Comparison of ENCODE assay signal across 21 cellular contexts in the genomic region with DNA sequence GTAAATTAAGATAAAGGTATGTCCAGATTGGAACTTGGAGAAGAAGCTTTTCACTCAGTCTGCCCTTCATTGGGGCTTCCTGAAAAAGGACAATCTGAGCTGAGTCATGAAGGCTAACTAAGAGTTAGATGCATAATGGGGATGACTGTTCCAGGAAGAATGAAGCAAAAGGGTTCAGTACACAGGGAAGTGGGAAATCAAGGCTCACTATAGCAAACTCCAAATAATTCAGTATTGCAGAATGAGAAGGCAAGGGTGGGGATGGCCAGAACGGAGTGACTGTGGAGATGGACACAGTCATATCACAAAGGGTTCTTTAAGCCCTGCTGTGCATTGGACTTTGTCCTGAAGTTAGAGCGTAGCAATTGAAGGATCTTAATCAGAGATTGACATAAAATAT.
DNase-seq lines count a peak whose midpoint lies in the region; ATAC-seq and TF ChIP-seq lines count a peak whose summit lies in the region.
"Had no signal": no experiment of that assay in that cellular context is flagged by ENCODE, and none has a peak within 500 bp of the region (broad histone marks: within the 10 kb centered on the region; RNA-seq: fewer than 3 reads in every experiment).

No MANE protein-coding gene starts in this region.

- H3K4me3 ChIP-seq in AG10803 (ENCODE audit: low read length) (no peak overlapping the region), choroid plexus epithelial cell (ENCODE audit: low read depth, low read length) (no peak overlapping the region), kidney epithelial cell (ENCODE audit: low read depth, low read length) (no peak overlapping the region), mesendoderm (ENCODE audit: low read length) (no peak overlapping the region)
- H3K4me3 ChIP-seq: BLaER1, Peyer's patch had no signal

- peaks cover 9% of the 10 kb centered on the region for H3K36me3 Mint-ChIP-seq in activated T-cell treated with anti-CD3 and anti-CD28 coated beads, Interleukin-2, amount 50 U/mL, for 24 hours (ENCODE audit: low read depth)

- H3K27me3 Mint-ChIP-seq in activated T-cell treated with anti-CD3 and anti-CD28 coated beads, Interleukin-2, amount 50 U/mL, for 24 hours = no peaks in the 10 kb centered on the region
- H3K27me3 Mint-ChIP-seq: activated naive CD8-positive, alpha-beta T cell; naive thymus-derived CD4-positive, alpha-beta T cell; type B pancreatic cell had no signal

- H2AK5ac ChIP-seq in mesendoderm (ENCODE audit: low read length) = no peak overlapping the region

- no peak overlapping the region for H3K27ac Mint-ChIP-seq in activated T-cell treated with anti-CD3 and anti-CD28 coated beads, Interleukin-2, amount 50 U/mL, for 24 hours
- H3K27ac Mint-ChIP-seq: activated naive CD8-positive, alpha-beta T cell; naive thymus-derived CD4-positive, alpha-beta T cell; type B pancreatic cell had no signal

- no peak overlapping the region for H3K4me2 ChIP-seq in mesendoderm (ENCODE audit: low read length)
- H3K4me2 ChIP-seq: BLaER1 had no signal

- DNase-seq in AG10803 (ENCODE audit: low read depth) (peak; percentile 69), M059J (ENCODE audit: low read depth) (peak; percentile 80), choroid plexus epithelial cell (ENCODE audit: low read depth) (peak; percentile 40), kidney epithelial cell (ENCODE audit: low read depth) (peak; percentile 42), mesendoderm (no peak)
- no peak for DNase-seq in activated T-cell treated with anti-CD3 and anti-CD28 coated beads, Interleukin-2, amount 50 U/mL, for 24 hours
- no peak for DNase-seq in stimulated activated CD8-positive, alpha-beta memory T cell treated with anti-CD3 and anti-CD28 coated beads, Interleukin-4, amount 100 ng/mL, for 48 hours
- DNase-seq: activated T-cell treated with anti-CD3 and anti-CD28 coated beads for 4 hours; cortex of kidney; GOT3; naive thymus-derived CD4-positive, alpha-beta T cell; NCI-H187 treated with DMSO at 0.1 percent for 48 hours; NCI-H524 treated with DMSO at 0.1 percent for 48 hours; stimulated activated CD4-positive, alpha-beta T cell treated with anti-CD3 and anti-CD28 coated beads, Interleukin-2, amount 100 ng/mL, for 48 hours; T-helper 2 cell had no signal

- no peaks in the 10 kb centered on the region for H3K79me2 ChIP-seq in mesendoderm (ENCODE audit: control insufficient read depth, insufficient read depth, low read length)

- H3K4me1 ChIP-seq in mesendoderm (ENCODE audit: control insufficient read depth, low read depth, low read length) = no peaks in the 10 kb centered on the region
- H3K4me1 ChIP-seq: BLaER1, Peyer's patch had no signal

- no peak overlapping the region for H3K18ac ChIP-seq in mesendoderm (ENCODE audit: low read length)

- H2BK15ac ChIP-seq in mesendoderm (replicated peaks; ENCODE audit: low read depth) = no peak overlapping the region

- no peak overlapping the region for H4K8ac ChIP-seq in mesendoderm (ENCODE audit: low read depth, low read length)

- H3K4me3 Mint-ChIP-seq in activated T-cell treated with anti-CD3 and anti-CD28 coated beads, Interleukin-2, amount 50 U/mL, for 24 hours = no peak overlapping the region
- H3K4me3 Mint-ChIP-seq: activated naive CD8-positive, alpha-beta T cell; naive thymus-derived CD4-positive, alpha-beta T cell; type B pancreatic cell had no signal

- H3K4me1 Mint-ChIP-seq in activated T-cell treated with anti-CD3 and anti-CD28 coated beads, Interleukin-2, amount 50 U/mL, for 24 hours (ENCODE audit: low read depth) = no peaks in the 10 kb centered on the region

- H3K27me3 ChIP-seq in kidney epithelial cell (ENCODE audit: control insufficient read depth, insufficient read depth, low read length) (no peaks in the 10 kb centered on the region), mesendoderm (ENCODE audit: insufficient read depth, low read length, poor library complexity) (no peaks in the 10 kb centered on the region)
- H3K27me3 ChIP-seq: BLaER1, Peyer's patch had no signal

- ATAC-seq in HG03196 (IDR thresholded peaks at IDR 0.05; ENCODE audit: unreplicated experiment) = no peak
- ATAC-seq: left lobe of liver; naive thymus-derived CD4-positive, alpha-beta T cell had no signal

- no peak overlapping the region for H3K23ac ChIP-seq in mesendoderm (ENCODE audit: low read length)

- no peak overlapping the region for H3K9ac ChIP-seq in mesendoderm (ENCODE audit: low read length)
- H3K9ac ChIP-seq: BLaER1 had no signal

- H2BK5ac ChIP-seq in mesendoderm (ENCODE audit: low read length) = no peak overlapping the region

- TF ChIP-seq CTCF in AG10803 (conservative IDR thresholded peaks at IDR 0.05; ENCODE audit: low read length) (no peak), choroid plexus epithelial cell (conservative IDR thresholded peaks at IDR 0.05; ENCODE audit: low read depth, low read length) (no peak), kidney epithelial cell (IDR thresholded peaks at IDR 0.05; ENCODE audit: insufficient read depth, low read length, poor library complexity, severe bottlenecking) (no peak)

- H3K79me1 ChIP-seq in mesendoderm (ENCODE audit: low read length) = no peaks in the 10 kb centered on the region

- WGBS in mesendoderm (ENCODE audit: extremely low coverage, insufficient coverage, low lambda C conversion rate) = no CpG with 5 or more reads among the region's 2 CpGs

- no peak overlapping the region for H3K27ac ChIP-seq in mesendoderm (ENCODE audit: low read depth, low read length)
- H3K27ac ChIP-seq: BLaER1, Peyer's patch had no signal

- H3K36me3 ChIP-seq in kidney epithelial cell (ENCODE audit: control insufficient read depth, insufficient read depth, low read length) (no peaks in the 10 kb centered on the region), mesendoderm (ENCODE audit: control insufficient read depth, insufficient read depth, low read length) (no peaks in the 10 kb centered on the region)
- H3K36me3 ChIP-seq: BLaER1, Peyer's patch had no signal

- peaks cover 5% of the 10 kb centered on the region for H3K9me3 Mint-ChIP-seq in activated T-cell treated with anti-CD3 and anti-CD28 coated beads, Interleukin-2, amount 50 U/mL, for 24 hours

- no peak overlapping the region for H2BK120ac ChIP-seq in mesendoderm (ENCODE audit: low read depth, low read length)

- H3K56ac ChIP-seq in mesendoderm (ENCODE audit: low read length) = no peak overlapping the region

- H3K4ac ChIP-seq in mesendoderm (ENCODE audit: low read depth, low read length) = no peak overlapping the region

- no peak overlapping the region for H4K5ac ChIP-seq in mesendoderm (ENCODE audit: low read length)

Comparison
In these comparisons a context has a peak if more than half of its experiments do, and no peak if none do; other contexts are left out.
1. DNase-seq: peak in AG10803 (single experiment), M059J (single experiment), choroid plexus epithelial cell (single experiment) and kidney epithelial cell (single experiment); none in activated T-cell treated with anti-CD3 and anti-CD28 coated beads, Interleukin-2, amount 50 U/mL, for 24 hours (single experiment), mesendoderm (single experiment) and stimulated activated CD8-positive, alpha-beta memory T cell treated with anti-CD3 and anti-CD28 coated beads, Interleukin-4, amount 100 ng/mL, for 48 hours (single experiment).